ENCODE assay signal across 1 cellular context in the genomic region with DNA sequence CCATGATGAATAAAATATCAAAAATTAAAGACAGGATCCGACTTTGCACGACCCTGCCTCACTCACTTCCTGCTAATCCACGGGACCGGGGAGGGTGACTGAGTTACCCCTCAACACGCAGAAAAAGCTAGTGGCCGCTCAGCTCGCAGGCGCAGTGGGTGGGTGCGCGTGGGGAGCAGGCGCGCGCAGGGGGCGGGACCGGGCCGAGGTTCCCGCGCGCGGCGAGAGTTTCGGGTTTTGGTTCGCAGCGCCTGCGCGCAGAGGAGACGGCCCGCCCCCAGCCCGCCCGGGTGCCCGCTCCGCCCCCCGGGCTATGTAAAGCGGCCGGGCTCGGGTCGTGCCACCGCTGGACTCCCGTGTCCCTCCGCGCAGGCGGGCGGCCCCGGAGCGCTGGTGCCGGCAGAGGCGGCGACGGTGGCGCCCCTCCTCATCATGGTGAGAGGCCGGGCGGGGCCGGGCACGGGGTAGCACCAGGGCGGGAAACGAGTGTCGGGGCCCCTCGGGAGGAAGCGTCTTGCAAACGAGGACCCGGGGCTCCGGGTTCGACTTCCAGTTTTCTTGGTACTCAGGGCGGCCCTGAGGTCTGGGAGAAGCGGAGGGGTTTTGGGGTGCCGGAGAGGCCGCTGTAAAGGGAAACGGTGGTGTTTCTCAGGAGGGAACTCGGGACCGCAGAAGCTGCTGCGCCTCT.
TF ChIP-seq lines count a peak whose summit lies in the region.

A gene (plus strand): TSS at position 343 of the 688 bp plus-strand sequence. CDS start 90 bp downstream, at position 433.

TF ChIP-seq in HepG2, 621 proteins besides CTCF, POLR2A, EP300 and RAD21 (continued from another document and continues in another):
- TF ChIP-seq, protein P1, sequence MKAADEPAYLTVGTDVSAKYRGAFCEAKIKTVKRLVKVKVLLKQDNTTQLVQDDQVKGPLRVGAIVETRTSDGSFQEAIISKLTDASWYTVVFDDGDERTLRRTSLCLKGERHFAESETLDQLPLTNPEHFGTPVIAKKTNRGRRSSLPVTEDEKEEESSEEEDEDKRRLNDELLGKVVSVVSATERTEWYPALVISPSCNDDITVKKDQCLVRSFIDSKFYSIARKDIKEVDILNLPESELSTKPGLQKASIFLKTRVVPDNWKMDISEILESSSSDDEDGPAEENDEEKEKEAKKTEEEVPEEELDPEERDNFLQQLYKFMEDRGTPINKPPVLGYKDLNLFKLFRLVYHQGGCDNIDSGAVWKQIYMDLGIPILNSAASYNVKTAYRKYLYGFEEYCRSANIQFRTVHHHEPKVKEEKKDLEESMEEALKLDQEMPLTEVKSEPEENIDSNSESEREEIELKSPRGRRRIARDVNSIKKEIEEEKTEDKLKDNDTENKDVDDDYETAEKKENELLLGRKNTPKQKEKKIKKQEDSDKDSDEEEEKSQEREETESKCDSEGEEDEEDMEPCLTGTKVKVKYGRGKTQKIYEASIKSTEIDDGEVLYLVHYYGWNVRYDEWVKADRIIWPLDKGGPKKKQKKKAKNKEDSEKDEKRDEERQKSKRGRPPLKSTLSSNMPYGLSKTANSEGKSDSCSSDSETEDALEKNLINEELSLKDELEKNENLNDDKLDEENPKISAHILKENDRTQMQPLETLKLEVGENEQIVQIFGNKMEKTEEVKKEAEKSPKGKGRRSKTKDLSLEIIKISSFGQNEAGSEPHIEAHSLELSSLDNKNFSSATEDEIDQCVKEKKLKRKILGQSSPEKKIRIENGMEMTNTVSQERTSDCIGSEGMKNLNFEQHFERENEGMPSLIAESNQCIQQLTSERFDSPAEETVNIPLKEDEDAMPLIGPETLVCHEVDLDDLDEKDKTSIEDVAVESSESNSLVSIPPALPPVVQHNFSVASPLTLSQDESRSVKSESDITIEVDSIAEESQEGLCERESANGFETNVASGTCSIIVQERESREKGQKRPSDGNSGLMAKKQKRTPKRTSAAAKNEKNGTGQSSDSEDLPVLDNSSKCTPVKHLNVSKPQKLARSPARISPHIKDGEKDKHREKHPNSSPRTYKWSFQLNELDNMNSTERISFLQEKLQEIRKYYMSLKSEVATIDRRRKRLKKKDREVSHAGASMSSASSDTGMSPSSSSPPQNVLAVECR (CRISPR knock-in tag; IDR thresholded peaks at IDR 0.05; ENCODE audit: borderline replicate concordance), result peak; percentile 80
- no peak for TF ChIP-seq PRPF4 (IDR thresholded peaks at IDR 0.05; ENCODE audit: low read depth, low read length, poor library complexity, severe bottlenecking)
- no peak for TF ChIP-seq SMC3 (IDR thresholded peaks at IDR 0.05; ENCODE audit: low read length)
- TF ChIP-seq, protein P2, sequence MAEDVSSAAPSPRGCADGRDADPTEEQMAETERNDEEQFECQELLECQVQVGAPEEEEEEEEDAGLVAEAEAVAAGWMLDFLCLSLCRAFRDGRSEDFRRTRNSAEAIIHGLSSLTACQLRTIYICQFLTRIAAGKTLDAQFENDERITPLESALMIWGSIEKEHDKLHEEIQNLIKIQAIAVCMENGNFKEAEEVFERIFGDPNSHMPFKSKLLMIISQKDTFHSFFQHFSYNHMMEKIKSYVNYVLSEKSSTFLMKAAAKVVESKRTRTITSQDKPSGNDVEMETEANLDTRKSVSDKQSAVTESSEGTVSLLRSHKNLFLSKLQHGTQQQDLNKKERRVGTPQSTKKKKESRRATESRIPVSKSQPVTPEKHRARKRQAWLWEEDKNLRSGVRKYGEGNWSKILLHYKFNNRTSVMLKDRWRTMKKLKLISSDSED (CRISPR knock-in tag; IDR thresholded peaks at IDR 0.05), result no peak
- TF ChIP-seq ZFP90 (CRISPR knock-in tag; IDR thresholded peaks at IDR 0.05; ENCODE audit: borderline replicate concordance), result peak; percentile 26; the same call in 1 of the 2 replicates
- no peak for TF ChIP-seq SIX1 (CRISPR knock-in tag; IDR thresholded peaks at IDR 0.05; ENCODE audit: borderline replicate concordance)
- TF ChIP-seq, protein P3, sequence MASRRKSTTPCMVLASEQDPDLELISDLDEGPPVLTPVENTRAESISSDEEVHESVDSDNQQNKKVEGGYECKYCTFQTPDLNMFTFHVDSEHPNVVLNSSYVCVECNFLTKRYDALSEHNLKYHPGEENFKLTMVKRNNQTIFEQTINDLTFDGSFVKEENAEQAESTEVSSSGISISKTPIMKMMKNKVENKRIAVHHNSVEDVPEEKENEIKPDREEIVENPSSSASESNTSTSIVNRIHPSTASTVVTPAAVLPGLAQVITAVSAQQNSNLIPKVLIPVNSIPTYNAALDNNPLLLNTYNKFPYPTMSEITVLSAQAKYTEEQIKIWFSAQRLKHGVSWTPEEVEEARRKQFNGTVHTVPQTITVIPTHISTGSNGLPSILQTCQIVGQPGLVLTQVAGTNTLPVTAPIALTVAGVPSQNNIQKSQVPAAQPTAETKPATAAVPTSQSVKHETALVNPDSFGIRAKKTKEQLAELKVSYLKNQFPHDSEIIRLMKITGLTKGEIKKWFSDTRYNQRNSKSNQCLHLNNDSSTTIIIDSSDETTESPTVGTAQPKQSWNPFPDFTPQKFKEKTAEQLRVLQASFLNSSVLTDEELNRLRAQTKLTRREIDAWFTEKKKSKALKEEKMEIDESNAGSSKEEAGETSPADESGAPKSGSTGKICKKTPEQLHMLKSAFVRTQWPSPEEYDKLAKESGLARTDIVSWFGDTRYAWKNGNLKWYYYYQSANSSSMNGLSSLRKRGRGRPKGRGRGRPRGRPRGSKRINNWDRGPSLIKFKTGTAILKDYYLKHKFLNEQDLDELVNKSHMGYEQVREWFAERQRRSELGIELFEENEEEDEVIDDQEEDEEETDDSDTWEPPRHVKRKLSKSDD (CRISPR knock-in tag; IDR thresholded peaks at IDR 0.05; ENCODE audit: low read depth), result peak; percentile 83; the same call in 1 of the 2 replicates
- TF ChIP-seq ZSCAN29 (CRISPR knock-in tag; conservative IDR thresholded peaks at IDR 0.05), result peak; percentile 67; the same call in 1 of the 2 replicates
- TF ChIP-seq, protein P4, sequence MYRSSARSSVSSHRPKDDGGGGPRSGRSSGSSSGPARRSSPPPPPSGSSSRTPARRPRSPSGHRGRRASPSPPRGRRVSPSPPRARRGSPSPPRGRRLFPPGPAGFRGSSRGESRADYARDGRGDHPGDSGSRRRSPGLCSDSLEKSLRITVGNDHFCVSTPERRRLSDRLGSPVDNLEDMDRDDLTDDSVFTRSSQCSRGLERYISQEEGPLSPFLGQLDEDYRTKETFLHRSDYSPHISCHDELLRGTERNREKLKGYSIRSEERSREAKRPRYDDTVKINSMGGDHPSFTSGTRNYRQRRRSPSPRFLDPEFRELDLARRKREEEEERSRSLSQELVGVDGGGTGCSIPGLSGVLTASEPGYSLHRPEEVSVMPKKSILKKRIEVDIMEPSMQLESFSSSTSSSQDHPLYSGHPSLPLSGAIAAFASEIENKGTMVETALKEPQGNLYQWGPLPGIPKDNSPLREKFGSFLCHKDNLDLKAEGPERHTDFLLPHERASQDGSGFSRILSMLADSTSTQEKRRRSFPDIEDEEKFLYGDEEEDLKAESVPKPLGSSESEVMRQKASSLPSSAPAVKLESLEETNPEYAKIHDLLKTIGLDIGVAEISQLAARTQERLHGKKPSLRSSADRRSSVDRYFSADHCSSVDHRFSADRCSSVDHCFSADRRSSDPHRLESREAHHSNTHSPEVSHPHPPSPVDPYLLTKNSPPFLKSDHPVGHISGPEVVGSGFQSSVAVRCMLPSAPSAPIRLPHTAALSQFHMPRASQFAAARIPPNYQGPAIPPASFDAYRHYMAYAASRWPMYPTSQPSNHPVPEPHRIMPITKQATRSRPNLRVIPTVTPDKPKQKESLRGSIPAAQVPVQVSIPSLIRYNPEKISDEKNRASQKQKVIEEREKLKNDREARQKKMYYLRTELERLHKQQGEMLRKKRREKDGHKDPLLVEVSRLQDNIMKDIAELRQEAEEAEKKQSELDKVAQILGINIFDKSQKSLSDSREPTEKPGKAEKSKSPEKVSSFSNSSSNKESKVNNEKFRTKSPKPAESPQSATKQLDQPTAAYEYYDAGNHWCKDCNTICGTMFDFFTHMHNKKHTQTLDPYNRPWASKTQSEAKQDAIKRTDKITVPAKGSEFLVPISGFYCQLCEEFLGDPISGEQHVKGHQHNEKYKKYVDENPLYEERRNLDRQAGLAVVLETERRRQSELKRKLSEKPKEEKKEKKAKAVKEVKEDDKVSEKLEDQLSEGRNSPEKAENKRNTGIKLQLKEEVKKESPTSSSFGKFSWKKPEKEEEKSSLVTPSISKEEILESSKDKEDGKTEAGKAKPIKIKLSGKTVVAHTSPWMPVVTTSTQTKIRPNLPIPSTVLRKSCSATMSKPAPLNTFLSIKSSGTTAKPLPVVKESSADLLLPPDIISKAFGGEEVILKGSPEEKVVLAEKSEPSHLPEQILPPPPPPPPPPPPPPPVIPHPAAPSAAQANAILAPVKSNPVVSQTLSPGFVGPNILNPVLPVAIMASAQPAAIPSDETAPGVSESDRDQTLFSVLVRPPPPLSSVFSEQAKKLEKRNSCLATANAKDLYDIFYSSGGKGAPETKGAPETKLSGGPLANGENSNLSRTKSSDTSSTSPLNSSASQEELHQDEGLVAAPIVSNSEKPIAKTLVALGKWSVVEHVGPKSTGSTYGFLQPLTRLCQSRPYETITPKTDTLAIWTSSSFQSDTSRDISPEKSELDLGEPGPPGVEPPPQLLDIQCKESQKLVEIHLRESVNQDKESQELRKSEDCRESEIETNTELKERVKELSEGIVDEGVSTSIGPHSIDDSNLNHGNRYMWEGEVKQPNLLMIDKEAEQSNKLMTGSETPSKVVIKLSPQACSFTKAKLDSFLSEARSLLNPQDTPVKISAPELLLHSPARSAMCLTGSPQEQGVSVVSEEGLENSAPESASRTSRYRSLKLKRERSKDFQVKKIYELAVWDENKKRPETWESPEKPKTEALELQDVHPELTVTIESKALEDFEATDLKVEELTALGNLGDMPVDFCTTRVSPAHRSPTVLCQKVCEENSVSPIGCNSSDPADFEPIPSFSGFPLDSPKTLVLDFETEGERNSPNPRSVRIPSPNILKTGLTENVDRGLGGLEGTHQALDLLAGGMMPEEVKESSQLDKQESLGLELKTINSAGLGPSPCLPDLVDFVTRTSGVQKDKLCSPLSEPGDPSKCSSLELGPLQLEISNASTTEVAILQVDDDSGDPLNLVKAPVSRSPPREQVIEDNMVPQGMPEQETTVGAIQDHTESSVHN (CRISPR knock-in tag; IDR thresholded peaks at IDR 0.05), result peak; percentile 88
- TF ChIP-seq ZNF460 (CRISPR knock-in tag; IDR thresholded peaks at IDR 0.05; ENCODE audit: borderline replicate concordance), result no peak
- TF ChIP-seq, protein P5, sequence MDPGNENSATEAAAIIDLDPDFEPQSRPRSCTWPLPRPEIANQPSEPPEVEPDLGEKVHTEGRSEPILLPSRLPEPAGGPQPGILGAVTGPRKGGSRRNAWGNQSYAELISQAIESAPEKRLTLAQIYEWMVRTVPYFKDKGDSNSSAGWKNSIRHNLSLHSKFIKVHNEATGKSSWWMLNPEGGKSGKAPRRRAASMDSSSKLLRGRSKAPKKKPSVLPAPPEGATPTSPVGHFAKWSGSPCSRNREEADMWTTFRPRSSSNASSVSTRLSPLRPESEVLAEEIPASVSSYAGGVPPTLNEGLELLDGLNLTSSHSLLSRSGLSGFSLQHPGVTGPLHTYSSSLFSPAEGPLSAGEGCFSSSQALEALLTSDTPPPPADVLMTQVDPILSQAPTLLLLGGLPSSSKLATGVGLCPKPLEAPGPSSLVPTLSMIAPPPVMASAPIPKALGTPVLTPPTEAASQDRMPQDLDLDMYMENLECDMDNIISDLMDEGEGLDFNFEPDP (CRISPR knock-in tag; conservative IDR thresholded peaks at IDR 0.05), result no peak
- peak; percentile 40; the same call in 1 of the 2 replicates for TF ChIP-seq RARA (CRISPR knock-in tag; IDR thresholded peaks at IDR 0.05)
- no peak; the same call in 1 of the 2 replicates for TF ChIP-seq CAMTA2 (CRISPR knock-in tag; IDR thresholded peaks at IDR 0.05; ENCODE audit: borderline replicate concordance)
- TF ChIP-seq, protein P6, sequence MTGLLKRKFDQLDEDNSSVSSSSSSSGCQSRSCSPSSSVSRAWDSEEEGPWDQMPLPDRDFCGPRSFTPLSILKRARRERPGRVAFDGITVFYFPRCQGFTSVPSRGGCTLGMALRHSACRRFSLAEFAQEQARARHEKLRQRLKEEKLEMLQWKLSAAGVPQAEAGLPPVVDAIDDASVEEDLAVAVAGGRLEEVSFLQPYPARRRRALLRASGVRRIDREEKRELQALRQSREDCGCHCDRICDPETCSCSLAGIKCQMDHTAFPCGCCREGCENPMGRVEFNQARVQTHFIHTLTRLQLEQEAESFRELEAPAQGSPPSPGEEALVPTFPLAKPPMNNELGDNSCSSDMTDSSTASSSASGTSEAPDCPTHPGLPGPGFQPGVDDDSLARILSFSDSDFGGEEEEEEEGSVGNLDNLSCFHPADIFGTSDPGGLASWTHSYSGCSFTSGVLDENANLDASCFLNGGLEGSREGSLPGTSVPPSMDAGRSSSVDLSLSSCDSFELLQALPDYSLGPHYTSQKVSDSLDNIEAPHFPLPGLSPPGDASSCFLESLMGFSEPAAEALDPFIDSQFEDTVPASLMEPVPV (CRISPR knock-in tag; IDR thresholded peaks at IDR 0.05), result no peak
- no peak for TF ChIP-seq ZMYM3 (CRISPR knock-in tag; IDR thresholded peaks at IDR 0.05)
- peak; percentile 92 for TF ChIP-seq YEATS4 (CRISPR knock-in tag; IDR thresholded peaks at IDR 0.05; ENCODE audit: borderline replicate concordance)
- no peak for TF ChIP-seq IRX3 (CRISPR knock-in tag; IDR thresholded peaks at IDR 0.05; ENCODE audit: borderline replicate concordance, low read depth)
- TF ChIP-seq, protein P7, sequence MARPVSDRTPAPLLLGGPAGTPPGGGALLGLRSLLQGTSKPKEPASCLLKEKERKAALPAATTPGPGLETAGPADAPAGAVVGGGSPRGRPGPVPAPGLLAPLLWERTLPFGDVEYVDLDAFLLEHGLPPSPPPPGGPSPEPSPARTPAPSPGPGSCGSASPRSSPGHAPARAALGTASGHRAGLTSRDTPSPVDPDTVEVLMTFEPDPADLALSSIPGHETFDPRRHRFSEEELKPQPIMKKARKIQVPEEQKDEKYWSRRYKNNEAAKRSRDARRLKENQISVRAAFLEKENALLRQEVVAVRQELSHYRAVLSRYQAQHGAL (CRISPR knock-in tag; IDR thresholded peaks at IDR 0.05; ENCODE audit: not compliant biosample characterization), result peak; percentile 31
- TF ChIP-seq ZNF264 (CRISPR knock-in tag; IDR thresholded peaks at IDR 0.05), result no peak; the same call in none of the 2 replicates
- TF ChIP-seq MAZ (IDR thresholded peaks at IDR 0.05; ENCODE audit: borderline replicate concordance, low read depth, low read length), result peak; percentile 91
- TF ChIP-seq MAZ (CRISPR knock-in tag; IDR thresholded peaks at IDR 0.05; ENCODE audit: low read depth), result peak; percentile 72
- no peak for TF ChIP-seq NBN (conservative IDR thresholded peaks at IDR 0.05)
- TF ChIP-seq ZFP62 (CRISPR knock-in tag; IDR thresholded peaks at IDR 0.05), result no peak
- TF ChIP-seq, protein P8, sequence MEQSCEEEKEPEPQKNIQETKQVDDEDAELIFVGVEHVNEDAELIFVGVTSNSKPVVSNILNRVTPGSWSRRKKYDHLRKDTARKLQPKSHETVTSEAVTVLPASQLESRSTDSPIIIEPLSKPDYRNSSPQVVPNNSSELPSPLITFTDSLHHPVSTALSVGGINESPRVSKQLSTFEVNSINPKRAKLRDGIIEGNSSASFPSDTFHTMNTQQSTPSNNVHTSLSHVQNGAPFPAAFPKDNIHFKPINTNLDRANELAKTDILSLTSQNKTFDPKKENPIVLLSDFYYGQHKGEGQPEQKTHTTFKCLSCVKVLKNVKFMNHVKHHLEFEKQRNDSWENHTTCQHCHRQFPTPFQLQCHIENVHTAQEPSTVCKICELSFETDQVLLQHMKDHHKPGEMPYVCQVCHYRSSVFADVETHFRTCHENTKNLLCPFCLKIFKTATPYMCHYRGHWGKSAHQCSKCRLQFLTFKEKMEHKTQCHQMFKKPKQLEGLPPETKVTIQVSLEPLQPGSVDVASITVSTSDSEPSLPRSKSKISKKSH (CRISPR knock-in tag; IDR thresholded peaks at IDR 0.05; ENCODE audit: borderline replicate concordance), result peak; percentile 69; the same call in 1 of the 2 replicates
- no peak for TF ChIP-seq ZNF180 (CRISPR knock-in tag; IDR thresholded peaks at IDR 0.05; ENCODE audit: borderline replicate concordance, low read depth)
- TF ChIP-seq POLR2AphosphoS5 (IDR thresholded peaks at IDR 0.05; ENCODE audit: low read depth, low read length), result peak; percentile 87
- peak; percentile 97 for TF ChIP-seq KDM2A (CRISPR knock-in tag; IDR thresholded peaks at IDR 0.05; ENCODE audit: borderline replicate concordance, low read depth)
- peak; percentile 55 for TF ChIP-seq GATAD2A (CRISPR knock-in tag; IDR thresholded peaks at IDR 0.05)
